Comparison of ENCODE assay signal across 8 cellular contexts in the genomic region with DNA sequence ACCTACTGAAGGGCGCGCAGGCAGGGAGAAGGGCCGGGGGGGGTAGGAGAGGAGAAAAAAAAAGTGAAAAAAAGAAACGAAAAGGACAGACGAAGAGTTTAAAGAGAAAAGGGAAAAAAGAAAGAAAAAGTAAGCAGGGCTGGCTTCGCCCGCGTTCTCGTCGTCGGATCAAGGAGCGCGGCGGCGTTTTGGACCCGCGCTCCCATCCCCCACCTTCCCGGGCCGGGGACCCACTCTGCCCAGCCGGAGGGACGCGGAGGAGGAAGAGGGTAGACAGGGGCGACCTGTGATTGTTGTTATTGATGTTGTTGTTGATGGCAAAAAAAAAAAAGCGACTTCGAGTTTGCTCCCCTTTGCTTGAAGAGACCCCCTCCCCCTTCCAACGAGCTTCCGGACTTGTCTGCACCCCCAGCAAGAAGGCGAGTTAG. TPM values are rescaled to one million over a fixed set of nuclear protein-coding genes. Genes with fewer than 3 reads are reported as not detected.
A peak's percentile ranks its signal among the peaks of the same experiment; 100 is the strongest.
DNase-seq lines count a peak whose midpoint lies in the region; ATAC-seq and TF ChIP-seq lines count a peak whose summit lies in the region.

No MANE protein-coding gene starts in this region.

- no peak for TF ChIP-seq CTCF in HFF-Myc (IDR thresholded peaks at IDR 0.05; ENCODE audit: low read depth, low read length, missing control alignments)
- TF ChIP-seq CTCF in ascending aorta (IDR thresholded peaks at IDR 0.05): no peak
- no peak for TF ChIP-seq CTCF in upper lobe of left lung (IDR thresholded peaks at IDR 0.05)

- H3K36me3 ChIP-seq in BLaER1 treated with 17β-estradiol and CSF1 and Interleukin-3, amounts not matched to agents 10 nM and 100 nM: peaks cover 0 to 61% (median 56%) of the 10 kb centered on the region in 11 experiments; a peak in 16 of 22 replicates
- H3K36me3 ChIP-seq in ascending aorta (no peaks in the 10 kb centered on the region), upper lobe of left lung (no peaks in the 10 kb centered on the region)

- H3K4me2 ChIP-seq in BLaER1 treated with 17β-estradiol and CSF1 and Interleukin-3, amounts not matched to agents 10 nM and 100 nM: peak overlapping the region; percentile 4 to 96 (median 73); a peak in 19 of 22 replicates

- peak overlapping the region; percentile 90 for H3K27ac Mint-ChIP-seq in memory B cell

- intact Hi-C loops in ascending aorta (cut with DNase I) (loop anchor here (2.0 to 10.0 kb wide), 7 partner anchors 39 to 1299 kb away; no protein-coding TSS in a partner anchor), posterior vena cava (cut with DNase I) (no loop called here)

- no peaks in the 10 kb centered on the region for H3K27me3 ChIP-seq in BLaER1 treated with 17β-estradiol and CSF1 and Interleukin-3, amounts not matched to agents 10 nM and 100 nM
- no peaks in the 10 kb centered on the region for H3K27me3 ChIP-seq in ascending aorta
- H3K27me3 ChIP-seq in upper lobe of left lung: no peaks in the 10 kb centered on the region

- peaks cover 27 to 44% (median 35%) of the 10 kb centered on the region in 10 experiments for H3K4me1 ChIP-seq in BLaER1 treated with 17β-estradiol and CSF1 and Interleukin-3, amounts not matched to agents 10 nM and 100 nM
- peaks cover 0 to 4% of the 10 kb centered on the region in 2 donors for H3K4me1 ChIP-seq in ascending aorta
- H3K4me1 ChIP-seq in upper lobe of left lung: peaks cover 13 to 27% (median 20%) of the 10 kb centered on the region in 4 donors

- peak in 1 of 4 donors; percentile 15 for TF ChIP-seq POLR2A in upper lobe of left lung (IDR thresholded peaks at IDR 0.05)

- DNase-seq in HFF-Myc (ENCODE audit: extremely low read depth, low read depth): no peak
- DNase-seq in ascending aorta (ENCODE audit: low spot score in 2 of 2): no peak
- DNase-seq in memory B cell (ENCODE audit: low spot score in 2 of 2): peak; percentile 8 to 30
- DNase-seq in upper lobe of left lung: peak in 1 of 2 donors; percentile 78
- DNase-seq in NCI-H1048 (lab: John Stamatoyannopoulos, UW): no peak
- no peak for DNase-seq in posterior vena cava (ENCODE audit: low spot score)
- no peak for DNase-seq in A172 (ENCODE audit: low spot score)

- H3K27me3 Mint-ChIP-seq in memory B cell: no peaks in the 10 kb centered on the region

- WGBS in upper lobe of left lung, 2 donors: 1 to 2% methylated on average over 28 of the region's 28 CpGs

- H3K9me3 ChIP-seq in BLaER1 treated with 17β-estradiol and CSF1 and Interleukin-3, amounts not matched to agents 10 nM and 100 nM (replicated peaks in 1 of 11): peaks cover 0 to 20% (median 0%) of the 10 kb centered on the region in 11 experiments; a peak in 6 of 22 replicates
- H3K9me3 ChIP-seq in ascending aorta (no peaks in the 10 kb centered on the region), upper lobe of left lung (no peaks in the 10 kb centered on the region)

- H3K9me3 Mint-ChIP-seq in memory B cell: no peaks in the 10 kb centered on the region

- peaks cover 16% of the 10 kb centered on the region for H3K4me1 Mint-ChIP-seq in memory B cell

- H3K36me3 Mint-ChIP-seq in memory B cell: peaks cover 2% of the 10 kb centered on the region

- TF ChIP-seq EP300 in upper lobe of left lung (IDR thresholded peaks at IDR 0.05): no peak

- ATAC-seq in memory B cell (ENCODE audit: low read depth): no peak
- ATAC-seq in upper lobe of left lung (ENCODE audit: low FRiP score in 2 of 2): no peak

- H3K27ac ChIP-seq in BLaER1 treated with 17β-estradiol and CSF1 and Interleukin-3, amounts not matched to agents 10 nM and 100 nM: peak overlapping the region; percentile 76 to 99 (median 97)
- peak overlapping the region; percentile 91 to 97 for H3K27ac ChIP-seq in ascending aorta
- H3K27ac ChIP-seq in upper lobe of left lung: peak overlapping the region; percentile 84 to 98 (median 89)

- H4K20me1 ChIP-seq in BLaER1 treated with 17β-estradiol and CSF1 and Interleukin-3, amounts not matched to agents 10 nM and 100 nM: peaks cover 0 to 69% (median 56%) of the 10 kb centered on the region in 11 experiments; a peak in 17 of 22 replicates

- H3K9ac ChIP-seq in BLaER1 treated with 17β-estradiol and CSF1 and Interleukin-3, amounts not matched to agents 10 nM and 100 nM: peak overlapping the region; percentile 89 to 99 (median 98)

- H3K4me3 ChIP-seq in BLaER1 treated with 17β-estradiol and CSF1 and Interleukin-3, amounts not matched to agents 10 nM and 100 nM: peak overlapping the region; percentile 85 to 99 (median 94)
- peak overlapping the region; percentile 91 for H3K4me3 ChIP-seq in HFF-Myc (replicated peaks; ENCODE audit: low read depth, low read length)
- peak overlapping the region; percentile 78 for H3K4me3 ChIP-seq in ascending aorta
- H3K4me3 ChIP-seq in upper lobe of left lung: peak overlapping the region; percentile 59 to 82 (median 72)

- peak overlapping the region; percentile 94 for H3K4me3 Mint-ChIP-seq in memory B cell

RNA-seq across cellular contexts. Expression of gene SOX4, which starts 2.4 kb away (rescaled TPM):
- total RNA-seq in ascending aorta (10.4 TPM), upper lobe of left lung (10 to 100 TPM; 16.4 to 23.4 (median 20.7) TPM), posterior vena cava (10 to 100 TPM in 1 of 2 donors, 1 to 10 TPM in 1; 7.4 to 10.3 TPM)
- total RNA-seq in A172 (2014; rRNA removed; shearing (Covaris generic)): 8.8 and 10.5 TPM in 2 replicates

Comparison
In these comparisons a context has a peak if more than half of its experiments do, and no peak if none do; other contexts are left out.
1. DNase-seq: peak in memory B cell (2 of 2); none in HFF-Myc (single experiment), ascending aorta (0 of 2), NCI-H1048 (single experiment), posterior vena cava (single experiment) and A172 (single experiment).
2. Peak in every context shown above with its lines, with median percentiles within 50 percentile points of each other: H3K27ac ChIP-seq and H3K4me3 ChIP-seq.